In the genomic region with DNA sequence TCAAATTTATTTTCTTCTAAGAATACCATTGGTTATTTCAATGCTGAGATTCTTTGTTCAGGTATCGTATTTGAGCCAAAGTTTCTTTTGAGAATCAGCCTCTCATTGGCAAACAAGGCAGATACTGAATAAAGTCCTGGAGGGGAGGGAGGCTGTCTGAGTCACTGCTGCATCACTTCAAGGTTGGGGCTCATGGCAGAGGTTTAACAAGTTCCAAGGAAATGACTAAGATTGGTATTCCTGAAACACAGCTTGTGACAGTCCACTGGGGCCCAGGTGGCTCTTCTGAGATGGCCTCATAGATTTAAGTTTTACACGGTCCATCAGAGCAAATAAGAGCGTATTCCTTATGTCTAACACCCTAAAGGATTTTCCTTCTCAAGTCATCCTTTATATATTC, we compare ENCODE assay signal across 1 cellular context.
TF ChIP-seq lines count a peak whose summit lies in the region.

No MANE protein-coding gene starts in this region.

TF ChIP-seq in GM23338, 12 proteins besides CTCF, POLR2A, EP300 and RAD21 (continued from another document):
- TF ChIP-seq STAT1 (IDR thresholded peaks at IDR 0.05; ENCODE audit: unreplicated experiment): no peak
- no peak for TF ChIP-seq EZH2 (IDR thresholded peaks at IDR 0.05; ENCODE audit: low read depth, unreplicated experiment)
- TF ChIP-seq CREB1 (CRISPR knock-in tag; IDR thresholded peaks at IDR 0.05; ENCODE audit: low read depth): no peak
- no peak for TF ChIP-seq NANOG (IDR thresholded peaks at IDR 0.05; ENCODE audit: borderline replicate concordance)
- TF ChIP-seq, protein P1, sequence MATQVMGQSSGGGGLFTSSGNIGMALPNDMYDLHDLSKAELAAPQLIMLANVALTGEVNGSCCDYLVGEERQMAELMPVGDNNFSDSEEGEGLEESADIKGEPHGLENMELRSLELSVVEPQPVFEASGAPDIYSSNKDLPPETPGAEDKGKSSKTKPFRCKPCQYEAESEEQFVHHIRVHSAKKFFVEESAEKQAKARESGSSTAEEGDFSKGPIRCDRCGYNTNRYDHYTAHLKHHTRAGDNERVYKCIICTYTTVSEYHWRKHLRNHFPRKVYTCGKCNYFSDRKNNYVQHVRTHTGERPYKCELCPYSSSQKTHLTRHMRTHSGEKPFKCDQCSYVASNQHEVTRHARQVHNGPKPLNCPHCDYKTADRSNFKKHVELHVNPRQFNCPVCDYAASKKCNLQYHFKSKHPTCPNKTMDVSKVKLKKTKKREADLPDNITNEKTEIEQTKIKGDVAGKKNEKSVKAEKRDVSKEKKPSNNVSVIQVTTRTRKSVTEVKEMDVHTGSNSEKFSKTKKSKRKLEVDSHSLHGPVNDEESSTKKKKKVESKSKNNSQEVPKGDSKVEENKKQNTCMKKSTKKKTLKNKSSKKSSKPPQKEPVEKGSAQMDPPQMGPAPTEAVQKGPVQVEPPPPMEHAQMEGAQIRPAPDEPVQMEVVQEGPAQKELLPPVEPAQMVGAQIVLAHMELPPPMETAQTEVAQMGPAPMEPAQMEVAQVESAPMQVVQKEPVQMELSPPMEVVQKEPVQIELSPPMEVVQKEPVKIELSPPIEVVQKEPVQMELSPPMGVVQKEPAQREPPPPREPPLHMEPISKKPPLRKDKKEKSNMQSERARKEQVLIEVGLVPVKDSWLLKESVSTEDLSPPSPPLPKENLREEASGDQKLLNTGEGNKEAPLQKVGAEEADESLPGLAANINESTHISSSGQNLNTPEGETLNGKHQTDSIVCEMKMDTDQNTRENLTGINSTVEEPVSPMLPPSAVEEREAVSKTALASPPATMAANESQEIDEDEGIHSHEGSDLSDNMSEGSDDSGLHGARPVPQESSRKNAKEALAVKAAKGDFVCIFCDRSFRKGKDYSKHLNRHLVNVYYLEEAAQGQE (IDR thresholded peaks at IDR 0.05; ENCODE audit: unreplicated experiment): no peak
- no peak for TF ChIP-seq ZNF114 (CRISPR knock-in tag; IDR thresholded peaks at IDR 0.05)
- no peak for TF ChIP-seq ZNF331 (CRISPR knock-in tag; IDR thresholded peaks at IDR 0.05; ENCODE audit: low read depth)
TF ChIP-seq in GM23338: peak in this region for 0.
